10 cellular contexts compared by ENCODE assay signal in the genomic region with DNA sequence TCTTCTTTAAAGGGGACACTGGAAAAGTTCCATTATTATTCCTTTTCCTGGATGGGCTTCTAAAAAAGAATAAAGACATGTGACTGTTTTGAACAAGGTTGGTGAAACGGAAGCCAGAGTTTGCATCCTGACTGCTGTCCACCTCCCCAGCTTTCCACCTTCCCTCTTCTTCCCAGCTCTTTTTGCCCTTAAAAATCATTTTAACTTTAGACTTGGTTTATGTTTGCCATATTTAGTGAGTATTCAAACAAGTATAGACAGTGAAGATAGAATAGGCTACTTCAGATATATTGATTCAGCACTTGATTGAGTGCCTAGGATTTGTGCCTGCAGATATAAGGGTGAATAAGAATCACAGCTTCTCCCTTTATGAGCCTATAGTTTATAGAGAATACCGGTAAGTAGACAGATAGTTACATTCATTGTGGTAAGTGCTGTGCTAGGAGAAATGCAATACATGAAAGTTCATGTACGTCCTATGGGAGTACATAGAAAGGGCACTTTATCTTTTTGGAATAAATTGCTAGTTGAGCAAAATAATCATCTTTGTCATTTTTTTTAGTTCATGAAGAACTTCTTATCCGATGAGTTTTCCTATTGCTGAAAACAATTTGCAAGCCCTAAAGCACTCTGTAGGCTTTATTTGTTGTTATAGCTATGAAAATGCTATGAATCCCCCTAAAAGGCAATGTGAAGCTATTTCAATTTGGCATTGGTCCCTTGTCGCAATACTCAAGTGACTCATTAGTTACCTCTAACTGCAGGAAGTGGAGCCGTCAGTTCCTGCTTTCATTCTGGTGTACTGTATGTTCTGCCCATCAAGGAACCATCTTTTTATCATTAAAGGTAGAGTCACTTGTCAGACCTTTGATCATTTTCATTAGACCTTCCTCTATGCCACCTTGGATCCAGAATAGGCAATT. TPM values are rescaled to one million over a fixed set of nuclear protein-coding genes. Genes with fewer than 3 reads are reported as not detected.
DNase-seq lines count a peak whose midpoint lies in the region; ATAC-seq, FAIRE-seq and TF ChIP-seq lines count a peak whose summit lies in the region.
"Had no signal": no experiment of that assay in that cellular context is flagged by ENCODE, and none has a peak within 500 bp of the region (broad histone marks: within the 10 kb centered on the region; RNA-seq: fewer than 3 reads in every experiment).

No MANE protein-coding gene starts in this region.

- dilution Hi-C loops in endothelial cell of umbilical vein (cut with MboI; ENCODE audit: extremely low pct_ligation_motif_present, low sequenced_read_pairs) = no loop called here

- H3K27ac ChIP-seq in RWPE2 (ENCODE audit: poor library complexity, severe bottlenecking) = no peak overlapping the region
- no peak overlapping the region for H3K27ac ChIP-seq in endothelial cell of umbilical vein (ENCODE audit: insufficient read depth, low read depth, low read length)
- H3K27ac ChIP-seq: brain microvascular endothelial cell had no signal

- peak overlapping the region; percentile 34 for H3K4me2 ChIP-seq in endothelial cell of umbilical vein (ENCODE audit: insufficient read depth, low read length)

- peaks cover 4% of the 10 kb centered on the region for H3K4me1 ChIP-seq in RWPE2 (ENCODE audit: insufficient read depth, poor library complexity, severe bottlenecking)
- H3K4me1 ChIP-seq in endothelial cell of umbilical vein (ENCODE audit: control insufficient read depth, extremely low read depth, insufficient read depth, low read length) = peaks cover 10% of the 10 kb centered on the region

- H3K9me3 ChIP-seq in RWPE2 (ENCODE audit: severe bottlenecking) (no peaks in the 10 kb centered on the region), endothelial cell of umbilical vein (replicated peaks; ENCODE audit: control insufficient read depth, insufficient read depth, low read length) (no peaks in the 10 kb centered on the region)

- CTCF ChIA-PET in endothelial cell of umbilical vein (lab: Charles Lee) = interaction anchor here (0.9 to 6.9 kb wide), 23 partner anchors 8 to 236 kb away, joined by 3 to 85 read pairs (median 5); a partner anchor contains a TSS

- no peak overlapping the region for H3K9ac ChIP-seq in endothelial cell of umbilical vein (replicated peaks; ENCODE audit: extremely low read depth, insufficient read depth, low read length)

- H2AFZ ChIP-seq in endothelial cell of umbilical vein (ENCODE audit: low read depth, low read length) = no peak overlapping the region

- no peaks in the 10 kb centered on the region for H3K36me3 ChIP-seq in RWPE2 (ENCODE audit: low read depth)
- H3K36me3 ChIP-seq in endothelial cell of umbilical vein (ENCODE audit: control insufficient read depth in 2 of 2, extremely low read depth in 1 of 2, insufficient read depth in 2 of 2, low read length in 2 of 2) = no peaks in the 10 kb centered on the region
- H3K36me3 ChIP-seq: brain microvascular endothelial cell had no signal

- TF ChIP-seq POLR2A in endothelial cell of umbilical vein (IDR thresholded peaks at IDR 0.05; ENCODE audit: low read depth, low read length) = no peak

- no peaks in the 10 kb centered on the region for H3K79me2 ChIP-seq in endothelial cell of umbilical vein (ENCODE audit: control insufficient read depth, insufficient read depth, low read length)

- ATAC-seq in GM19395 (IDR thresholded peaks at IDR 0.05; ENCODE audit: unreplicated experiment) = peak; percentile 70
- peak; percentile 40; the same call in 1 of the 3 replicates for ATAC-seq in RWPE2 (ENCODE audit: low read depth)

- H3K4me3 ChIP-seq in RWPE2 (ENCODE audit: severe bottlenecking) (no peak overlapping the region), endothelial cell of umbilical vein (replicated peaks in 1 of 3; ENCODE audit: insufficient read depth in 1 of 3, low read depth in 1 of 3, low read length in 3 of 3) (no peak overlapping the region)

- intact Hi-C loops in endothelial cell of umbilical vein (cut with micrococcal nuclease) = loop anchor here (1.0 kb wide), 1 partner anchor 159 kb away; no protein-coding TSS in a partner anchor

- BruUV-seq in endothelial cell of umbilical vein (replicated peaks; lab: Mats Ljungman, UMichigan) = no TSS peak

- TF ChIP-seq CTCF in RWPE2 (IDR thresholded peaks at IDR 0.05; ENCODE audit: poor library complexity, severe bottlenecking) (peak; percentile 26), endothelial cell of umbilical vein (IDR thresholded peaks at IDR 0.05; ENCODE audit: extremely low read depth in 1 of 2, insufficient read depth in 1 of 2, low read depth in 1 of 2, low read length in 2 of 2) (peak in 1 of 2 donors; percentile 2)

- POLR2A ChIA-PET in endothelial cell of umbilical vein (lab: Charles Lee) = no interaction called here

- peak; percentile 73 to 83 for DNase-seq in AML-193 (lab: John Stamatoyannopoulos, UW)
- DNase-seq in RWPE2 (ENCODE audit: low spot score) = no peak
- peak; percentile 36 for DNase-seq in endothelial cell of umbilical vein (ENCODE audit: low read depth, low spot score)
- DNase-seq in NCI-H187 treated with DMSO at 0.1 percent for 48 hours (lab: John Stamatoyannopoulos, UW) = no peak
- DNase-seq in HTR-8/SVneo (ENCODE audit: insufficient read length, low spot score) = no peak
- no peak for DNase-seq in HuH-7.5 (ENCODE audit: low spot score)
- DNase-seq in NCI-H2227 treated with DMSO at 0.1 percent for 48 hours (lab: John Stamatoyannopoulos, UW) = no peak
- DNase-seq: Right ventricle myocardium superior had no signal

- H3K27me3 ChIP-seq in RWPE2 (ENCODE audit: insufficient read depth, poor library complexity, severe bottlenecking) = no peaks in the 10 kb centered on the region
- H3K27me3 ChIP-seq in endothelial cell of umbilical vein (ENCODE audit: control insufficient read depth in 2 of 2, insufficient read depth in 2 of 2, low read length in 2 of 2) = no peaks in the 10 kb centered on the region
- H3K27me3 ChIP-seq: brain microvascular endothelial cell had no signal

- H3K9me1 ChIP-seq in endothelial cell of umbilical vein (replicated peaks; ENCODE audit: control insufficient read depth, extremely low read depth, insufficient read depth, low read length) = no peaks in the 10 kb centered on the region

- no peaks in the 10 kb centered on the region for H4K20me1 ChIP-seq in endothelial cell of umbilical vein (replicated peaks; ENCODE audit: control insufficient read depth, extremely low read depth, insufficient read depth, low read length)

- FAIRE-seq in endothelial cell of umbilical vein (lab: Jason Lieb, UNC) = peak; percentile 67
- FAIRE-seq in HTR-8/SVneo (lab: Jason Lieb, UNC) = no peak

TF ChIP-seq in endothelial cell of umbilical vein, 7 proteins besides CTCF, POLR2A, EP300 and RAD21:
- TF ChIP-seq MYC (IDR thresholded peaks at IDR 0.05; ENCODE audit: low read depth, low read length) = no peak
- TF ChIP-seq FOS (IDR thresholded peaks at IDR 0.05; ENCODE audit: borderline replicate concordance, insufficient read depth, low read length) = peak; percentile 46
- no peak for TF ChIP-seq EZH2 (IDR thresholded peaks at IDR 0.05; ENCODE audit: borderline replicate concordance, low read depth, low read length, severe bottlenecking)
- TF ChIP-seq JUN (IDR thresholded peaks at IDR 0.05; ENCODE audit: borderline replicate concordance, insufficient read depth, insufficient read length, low read depth) = peak; percentile 18
- TF ChIP-seq GATA2 (IDR thresholded peaks at IDR 0.05; ENCODE audit: insufficient read depth, insufficient read length, low read depth, low read length) = no peak
- TF ChIP-seq POLR2AphosphoS5 (IDR thresholded peaks at IDR 0.05; ENCODE audit: insufficient read depth, low read depth, low read length) = no peak
- TF ChIP-seq, protein P1, sequence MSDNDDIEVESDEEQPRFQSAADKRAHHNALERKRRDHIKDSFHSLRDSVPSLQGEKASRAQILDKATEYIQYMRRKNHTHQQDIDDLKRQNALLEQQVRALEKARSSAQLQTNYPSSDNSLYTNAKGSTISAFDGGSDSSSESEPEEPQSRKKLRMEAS (IDR thresholded peaks at IDR 0.05; ENCODE audit: insufficient read depth, insufficient read length) = no peak

RNA-seq across cellular contexts. Expression of a gene that starts 57.2 kb away (rescaled TPM):
- total RNA-seq in endothelial cell of umbilical vein = 8.8 and 10.0 TPM in 2 replicates
- polyA plus RNA-seq in endothelial cell of umbilical vein = 2.4 and 3.4 TPM in 2 replicates
- polyA plus RNA-seq in endothelial cell of umbilical vein (2011; cell fraction: cytosol; rRNA removed) = 3.5 and 3.6 TPM in 2 replicates
- polyA plus RNA-seq in endothelial cell of umbilical vein (2011; cell fraction: nucleus; rRNA removed) = 20.0 and 25.5 TPM in 2 replicates
- polyA plus RNA-seq in endothelial cell of umbilical vein (2012) = 6.5 and 10.7 TPM in 2 replicates
- polyA minus RNA-seq in endothelial cell of umbilical vein = 6.6 and 7.2 TPM in 2 replicates
- 8.1 TPM for polyA minus RNA-seq in endothelial cell of umbilical vein (2011; cell fraction: cytosol; rRNA and poly(A)+ RNA removed)
- 7.3 and 9.9 TPM in 2 replicates for polyA minus RNA-seq in endothelial cell of umbilical vein (2011; cell fraction: nucleus; rRNA and poly(A)+ RNA removed)

Comparison
In these comparisons a context has a peak if more than half of its experiments do, and no peak if none do; other contexts are left out.
1. DNase-seq: peak in AML-193 (2 of 2) and endothelial cell of umbilical vein (single experiment); none in RWPE2 (single experiment), NCI-H187 treated with DMSO at 0.1 percent for 48 hours (single experiment), HTR-8/SVneo (single experiment), HuH-7.5 (single experiment) and NCI-H2227 treated with DMSO at 0.1 percent for 48 hours (single experiment).